Comparison of ENCODE assay signal across 24 cellular contexts in the genomic region with DNA sequence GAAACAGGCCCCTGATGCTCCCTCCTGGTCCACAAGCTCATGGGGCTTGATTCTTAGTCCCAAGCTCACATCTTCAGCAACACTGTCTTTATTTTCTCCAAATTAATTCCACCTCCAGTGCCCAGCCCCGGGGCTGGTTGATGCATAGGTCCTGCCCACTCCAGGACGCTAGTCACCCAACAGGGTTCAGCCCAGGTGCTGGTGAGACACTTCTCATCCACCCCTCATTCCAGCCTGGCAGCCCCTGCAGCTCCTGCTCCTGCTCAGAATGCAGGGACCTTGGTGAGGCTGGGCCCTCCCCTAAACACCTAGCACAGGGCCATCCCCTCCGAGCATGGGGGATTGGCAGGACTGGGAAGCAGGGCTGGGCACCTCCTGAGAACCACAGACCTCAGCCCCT.
"Had no signal": no experiment of that assay in that cellular context is flagged by ENCODE, and none has a peak within 500 bp of the region (broad histone marks: within the 10 kb centered on the region; RNA-seq: fewer than 3 reads in every experiment).

No MANE protein-coding gene starts in this region.

- H3K4me1 Mint-ChIP-seq: immature natural killer cell; mesothelial cell of epicardium; neural crest cell; stimulated activated memory B cell treated with anti-CD40 and anti-IgM and Interleukin-4, amounts not matched to agents 10 μg/mL and 1 μg/mL and 100 μg/mL, for 72 hours had no signal

- H3K27ac Mint-ChIP-seq: mesothelial cell of epicardium; natural killer cell treated with Interleukin-12 subunit alpha and Interleukin-12 subunit beta and Interleukin-15 and Interleukin-18, amount 100 ng/mL, for 72 hours; stimulated activated memory B cell treated with anti-CD40 and anti-IgM and Interleukin-4, amounts not matched to agents 10 μg/mL and 1 μg/mL and 100 μg/mL, for 72 hours had no signal

- H3K36me3 ChIP-seq: lower lobe of right lung, prostate gland, sigmoid colon, thoracic aorta had no signal

- H3K4me3 ChIP-seq: coronary artery, esophagus squamous epithelium, lower lobe of right lung, mucosa of descending colon, prostate gland, right atrium auricular region, sigmoid colon, thoracic aorta, tibial nerve, upper lobe of left lung had no signal

- H3K27me3 Mint-ChIP-seq: natural killer cell treated with Interleukin-12 subunit alpha and Interleukin-12 subunit beta and Interleukin-15 and Interleukin-18, amount 100 ng/mL, for 72 hours; stimulated activated memory B cell treated with anti-CD40 and anti-IgM and Interleukin-4, amounts not matched to agents 10 μg/mL and 1 μg/mL and 100 μg/mL, for 72 hours had no signal

- H3K27ac ChIP-seq: coronary artery, lower lobe of right lung, neutrophil, prostate gland, right atrium auricular region, sigmoid colon, thoracic aorta, tibial nerve, upper lobe of left lung had no signal

- H3K4me3 Mint-ChIP-seq: immature natural killer cell; mesothelial cell of epicardium; natural killer cell treated with Interleukin-12 subunit alpha and Interleukin-12 subunit beta and Interleukin-15 and Interleukin-18, amount 100 ng/mL, for 72 hours; neural crest cell; stimulated activated memory B cell treated with anti-CD40 and anti-IgM and Interleukin-4, amounts not matched to agents 10 μg/mL and 1 μg/mL and 100 μg/mL, for 72 hours had no signal

- H3K9me3 Mint-ChIP-seq: immature natural killer cell; mesothelial cell of epicardium; natural killer cell treated with Interleukin-12 subunit alpha and Interleukin-12 subunit beta and Interleukin-15 and Interleukin-18, amount 100 ng/mL, for 72 hours; stimulated activated memory B cell treated with anti-CD40 and anti-IgM and Interleukin-4, amounts not matched to agents 10 μg/mL and 1 μg/mL and 100 μg/mL, for 72 hours had no signal

- H3K36me3 Mint-ChIP-seq: mesothelial cell of epicardium; natural killer cell treated with Interleukin-12 subunit alpha and Interleukin-12 subunit beta and Interleukin-15 and Interleukin-18, amount 100 ng/mL, for 72 hours had no signal

- H3K4me1 ChIP-seq: lower lobe of right lung, prostate gland, right atrium auricular region, tibial nerve, upper lobe of left lung had no signal

- H3K9me3 ChIP-seq: esophagus squamous epithelium, lower lobe of right lung, mucosa of descending colon, neutrophil, prostate gland, right atrium auricular region, sigmoid colon, thoracic aorta had no signal

- DNase-seq: dermis blood vessel endothelial cell; effector memory CD4-positive, alpha-beta T cell; erythroblast; esophagus squamous epithelium; hypothalamus; immature natural killer cell; left ventricle myocardium superior; lower lobe of right lung; mucosa of descending colon; naive B cell; sigmoid colon; stimulated activated CD4-positive, alpha-beta T cell treated with anti-CD3 and anti-CD28 coated beads, Interleukin-4, amount 100 ng/mL, for 4 hours; stimulated activated naive CD8-positive, alpha-beta T cell treated with anti-CD3 and anti-CD28 coated beads, Interleukin-15, Interleukin-2, amounts not matched to agents 100 U/mL and 50 U/mL, for 24 hours had no signal

- ATAC-seq: left ventricle myocardium superior; lower lobe of right lung; mucosa of descending colon; natural killer cell treated with Interleukin-12 subunit alpha and Interleukin-12 subunit beta and Interleukin-15 and Interleukin-18, amount 100 ng/mL, for 72 hours; stimulated activated memory B cell treated with anti-CD40 and anti-IgM and Interleukin-4, amounts not matched to agents 10 μg/mL and 1 μg/mL and 100 μg/mL, for 72 hours; stimulated activated naive CD8-positive, alpha-beta T cell treated with anti-CD3 and anti-CD28 coated beads, Interleukin-15, Interleukin-2, amounts not matched to agents 100 U/mL and 50 U/mL, for 24 hours had no signal

- H3K27me3 ChIP-seq: esophagus squamous epithelium, neutrophil, right atrium auricular region, sigmoid colon, tibial nerve, upper lobe of left lung had no signal
